Comparison of ENCODE assay signal across 9 cellular contexts in genomic region chrX:82218361-82218760, GRCh38.
A peak's percentile ranks its signal among the peaks of the same experiment; 100 is the strongest.
DNase-seq lines count a peak whose midpoint lies in the region; ATAC-seq, FAIRE-seq and TF ChIP-seq lines count a peak whose summit lies in the region.
"Had no signal": no experiment of that assay in that cellular context is flagged by ENCODE, and none has a peak within 500 bp of the region (broad histone marks: within the 10 kb centered on the region; RNA-seq: fewer than 3 reads in every experiment).

No MANE protein-coding gene starts in this region.

- FAIRE-seq in A204.1 (lab: Jason Lieb, UNC) (peak; percentile 48), islet of Langerhans (lab: Jason Lieb, UNC) (peak; percentile 90)

- H3K4me3 ChIP-seq in uterus, result no peak overlapping the region

- no peak overlapping the region for H3K27ac ChIP-seq in uterus

- H3K27me3 ChIP-seq in uterus, result no peaks in the 10 kb centered on the region

- H3K36me3 ChIP-seq in uterus, result no peaks in the 10 kb centered on the region

- H3K4me1 ChIP-seq in uterus, result no peaks in the 10 kb centered on the region

- H3K9me3 ChIP-seq in uterus, result no peaks in the 10 kb centered on the region

- no peak for TF ChIP-seq POLR2A in uterus (IDR thresholded peaks at IDR 0.05)

- ATAC-seq in GM18517 (IDR thresholded peaks at IDR 0.05; ENCODE audit: unreplicated experiment) (peak; percentile 95), HG03108 (IDR thresholded peaks at IDR 0.05; ENCODE audit: unreplicated experiment) (peak; percentile 69), HG02981 (IDR thresholded peaks at IDR 0.05; ENCODE audit: unreplicated experiment) (no peak)

- peak in 1 of 4 experiments; percentile 17 for TF ChIP-seq CTCF in uterus (IDR thresholded peaks at IDR 0.05)

- DNase-seq in RPMI8226, result peak; percentile 51
- DNase-seq in uterus, result no peak
- DNase-seq in iPS-NIHi7 (ENCODE audit: extremely low spot score), result no peak
- DNase-seq: activated T-cell treated with anti-CD3 and anti-CD28 coated beads, Interleukin-2, amount 50 U/mL, for 72 hours had no signal

- intact Hi-C loops in uterus (cut with DNase I; ENCODE audit: low total_unique reads), result no loop called here
